Comparison of ENCODE assay signal across 12 cellular contexts in genomic region chr1:119544165-119544762, GRCh38. TPM values are rescaled to one million over a fixed set of nuclear protein-coding genes. Genes with fewer than 3 reads are reported as not detected.
A peak's percentile ranks its signal among the peaks of the same experiment; 100 is the strongest.
DNase-seq lines count a peak whose midpoint lies in the region; ATAC-seq and TF ChIP-seq lines count a peak whose summit lies in the region.
"Had no signal": no experiment of that assay in that cellular context is flagged by ENCODE, and none has a peak within 500 bp of the region (broad histone marks: within the 10 kb centered on the region; RNA-seq: fewer than 3 reads in every experiment).

No MANE protein-coding gene starts in this region.

- no peak overlapping the region for H3K4me3 ChIP-seq in breast epithelium
- H3K4me3 ChIP-seq in OCI-LY7 (ENCODE audit: low read depth, low read length, poor library complexity, severe bottlenecking) = no peak overlapping the region
- H3K4me3 ChIP-seq in fibroblast of mammary gland (ENCODE audit: control insufficient read depth, low read depth, low read length) = no peak overlapping the region
- no peak overlapping the region for H3K4me3 ChIP-seq in upper lobe of right lung
- H3K4me3 ChIP-seq in gastrocnemius medialis = no peak overlapping the region

- TF ChIP-seq POLR2A in breast epithelium (IDR thresholded peaks at IDR 0.05) = no peak
- TF ChIP-seq POLR2A in gastrocnemius medialis (IDR thresholded peaks at IDR 0.05) = no peak

- peak; percentile 18 for DNase-seq in MCF 10A (ENCODE audit: unreplicated experiment)
- no peak for DNase-seq in breast epithelium (ENCODE audit: low spot score in 2 of 2)
- DNase-seq in OCI-LY7 (ENCODE audit: low spot score) = peak; percentile 6
- peak; percentile 6 for DNase-seq in fibroblast of mammary gland (ENCODE audit: low read depth)
- DNase-seq in upper lobe of right lung = no peak
- DNase-seq in gastrocnemius medialis = no peak
- no peak for DNase-seq in GF-D8 (lab: John Stamatoyannopoulos, UW)

- no peak overlapping the region for H3K27ac ChIP-seq in breast epithelium
- H3K27ac ChIP-seq in OCI-LY7 (ENCODE audit: low read depth, low read length, poor library complexity, severe bottlenecking) = no peak overlapping the region
- H3K27ac ChIP-seq in upper lobe of right lung = no peak overlapping the region
- no peak overlapping the region for H3K27ac ChIP-seq in gastrocnemius medialis

- no peak overlapping the region for H3K4me2 ChIP-seq in OCI-LY7 (ENCODE audit: low read length)

- peaks cover 16% of the 10 kb centered on the region for H3K4me1 Mint-ChIP-seq in MCF 10A (ENCODE audit: insufficient read depth, unreplicated experiment)

- H4K20me1 ChIP-seq in OCI-LY7 (ENCODE audit: insufficient read depth, low read length) = no peaks in the 10 kb centered on the region

- H2AFZ ChIP-seq in OCI-LY7 (ENCODE audit: low read length) = no peak overlapping the region

- CTCF ChIA-PET in MCF 10A (lab: Yijun Ruan, JAX) (no interaction called here), OCI-LY7 (lab: Charles Lee; ENCODE audit: unreplicated experiment) (no interaction called here)

- H3K36me3 Mint-ChIP-seq in MCF 10A (ENCODE audit: insufficient read depth, unreplicated experiment) = no peaks in the 10 kb centered on the region
- H3K36me3 Mint-ChIP-seq: IgD-negative memory B cell had no signal

- H3K9me2 ChIP-seq in OCI-LY7 (ENCODE audit: insufficient read depth, low read length) = no peaks in the 10 kb centered on the region

- H3K4me1 ChIP-seq in breast epithelium (no peaks in the 10 kb centered on the region), OCI-LY7 (ENCODE audit: insufficient read depth, low read length, poor library complexity, severe bottlenecking) (no peaks in the 10 kb centered on the region), upper lobe of right lung (no peaks in the 10 kb centered on the region), gastrocnemius medialis (no peaks in the 10 kb centered on the region)

- ATAC-seq in upper lobe of right lung (peak; percentile 41), gastrocnemius medialis (no peak), HG03039 (IDR thresholded peaks at IDR 0.05; ENCODE audit: unreplicated experiment) (no peak)

- H3K36me3 ChIP-seq in breast epithelium (no peaks in the 10 kb centered on the region), OCI-LY7 (ENCODE audit: insufficient read depth, low read length) (no peaks in the 10 kb centered on the region), upper lobe of right lung (no peaks in the 10 kb centered on the region), gastrocnemius medialis (no peaks in the 10 kb centered on the region)

- no peaks in the 10 kb centered on the region for H3K27me3 ChIP-seq in breast epithelium
- no peaks in the 10 kb centered on the region for H3K27me3 ChIP-seq in upper lobe of right lung
- H3K27me3 ChIP-seq in gastrocnemius medialis = no peaks in the 10 kb centered on the region

- intact Hi-C loops in MCF 10A (cut with micrococcal nuclease) (no loop called here), breast epithelium (cut with DNase I; ENCODE audit: low total_unique reads) (no loop called here), OCI-LY7 (cut with micrococcal nuclease; ENCODE audit: unreplicated experiment) (no loop called here), upper lobe of right lung (cut with DNase I) (no loop called here), gastrocnemius medialis (cut with DNase I; ENCODE audit: low total_unique reads) (no loop called here)

- no peak overlapping the region for H3K27ac Mint-ChIP-seq in MCF 10A (ENCODE audit: low read depth, unreplicated experiment)
- H3K27ac Mint-ChIP-seq: IgD-negative memory B cell; stimulated activated naive CD8-positive, alpha-beta T cell treated with anti-CD3 and anti-CD28 coated beads, Interleukin-15, Interleukin-2, amounts not matched to agents 100 ng/mL and 50 ng/mL, for 24 hours had no signal

- TF ChIP-seq CTCF in MCF 10A (IDR thresholded peaks at IDR 0.05; ENCODE audit: unreplicated experiment) = peak; percentile 24
- no peak for TF ChIP-seq CTCF in breast epithelium (IDR thresholded peaks at IDR 0.05)
- TF ChIP-seq CTCF in OCI-LY7 (conservative IDR thresholded peaks at IDR 0.05; ENCODE audit: low read length) = peak; percentile 70
- peak; percentile 40 for TF ChIP-seq CTCF in fibroblast of mammary gland (conservative IDR thresholded peaks at IDR 0.05; ENCODE audit: control insufficient read depth, insufficient read depth, low read depth, low read length)
- peak; percentile 33 for TF ChIP-seq CTCF in upper lobe of right lung (IDR thresholded peaks at IDR 0.05)
- no peak for TF ChIP-seq CTCF in gastrocnemius medialis (IDR thresholded peaks at IDR 0.05 in 4 of 5, conservative IDR thresholded peaks at IDR 0.05 in 1 of 5)

- BruUV-seq in MCF 10A (replicated peaks; lab: Mats Ljungman, UMichigan) (no TSS peak), OCI-LY7 (replicated peaks; lab: Mats Ljungman, UMichigan) (no TSS peak)

- H3K9me3 Mint-ChIP-seq in MCF 10A (ENCODE audit: unreplicated experiment) = no peaks in the 10 kb centered on the region
- H3K9me3 Mint-ChIP-seq: IgD-negative memory B cell; stimulated activated naive CD8-positive, alpha-beta T cell treated with anti-CD3 and anti-CD28 coated beads, Interleukin-15, Interleukin-2, amounts not matched to agents 100 ng/mL and 50 ng/mL, for 24 hours had no signal

- H3K4me3 Mint-ChIP-seq in MCF 10A (ENCODE audit: unreplicated experiment) = no peak overlapping the region
- H3K4me3 Mint-ChIP-seq: IgD-negative memory B cell; stimulated activated naive CD8-positive, alpha-beta T cell treated with anti-CD3 and anti-CD28 coated beads, Interleukin-15, Interleukin-2, amounts not matched to agents 100 ng/mL and 50 ng/mL, for 24 hours had no signal

- peaks cover 31% of the 10 kb centered on the region for H3K27me3 Mint-ChIP-seq in MCF 10A (ENCODE audit: insufficient read depth, unreplicated experiment)

- no peaks in the 10 kb centered on the region for H3K9me3 ChIP-seq in breast epithelium
- H3K9me3 ChIP-seq in OCI-LY7 (ENCODE audit: low read length) = no peaks in the 10 kb centered on the region
- no peaks in the 10 kb centered on the region for H3K9me3 ChIP-seq in upper lobe of right lung
- H3K9me3 ChIP-seq in gastrocnemius medialis = no peaks in the 10 kb centered on the region

- in situ Hi-C loops in gastrocnemius medialis (cut with MboI; ENCODE audit: low sequenced_read_pairs in 4 of 4) = no loop called here

- POLR2A ChIA-PET in MCF 10A (lab: Yijun Ruan, JAX) = interaction anchor here (0.6 to 0.9 kb wide), 2 partner anchors 34 to 91 kb away, joined by 3 to 5 read pairs; no protein-coding TSS in a partner anchor
- POLR2A ChIA-PET in OCI-LY7 (lab: Charles Lee) = no interaction called here

- no peaks in the 10 kb centered on the region for H3K79me2 ChIP-seq in OCI-LY7 (ENCODE audit: insufficient read depth, low read depth, low read length)

RNA-seq across cellular contexts. Expression of gene HSD3B1, which starts 37.3 kb away (rescaled TPM):
- total RNA-seq in MCF 10A (2022) = not detected in 2 replicates
- total RNA-seq in breast epithelium = not detected
- not detected in 2 replicates for total RNA-seq in OCI-LY7 (2014; rRNA removed; shearing (Covaris generic))
- not detected in 2 replicates for total RNA-seq in OCI-LY7 (2022)
- total RNA-seq in upper lobe of right lung = not detected
- not detected for total RNA-seq in gastrocnemius medialis
- total RNA-seq: glomerular endothelial cell; T-helper 1 cell treated with Interleukin-12 subunit alpha and Interleukin-12 subunit beta and Interleukin-4 antibody, amounts not matched to agents 30 ng/mL and 1 ng/mL, for 36 hours had no signal

Comparison
In these comparisons a context has a peak if more than half of its experiments do, and no peak if none do; other contexts are left out.
1. DNase-seq: peak in MCF 10A (single experiment), OCI-LY7 (single experiment) and fibroblast of mammary gland (single experiment); none in breast epithelium (0 of 2), upper lobe of right lung (single experiment), gastrocnemius medialis (0 of 2) and GF-D8 (single experiment).
2. CTCF ChIP-seq: peak in MCF 10A (single experiment), OCI-LY7 (single experiment), fibroblast of mammary gland (single experiment) and upper lobe of right lung (single experiment); none in breast epithelium (0 of 3) and gastrocnemius medialis (0 of 5).